14 cellular contexts compared by ENCODE assay signal in the genomic region with DNA sequence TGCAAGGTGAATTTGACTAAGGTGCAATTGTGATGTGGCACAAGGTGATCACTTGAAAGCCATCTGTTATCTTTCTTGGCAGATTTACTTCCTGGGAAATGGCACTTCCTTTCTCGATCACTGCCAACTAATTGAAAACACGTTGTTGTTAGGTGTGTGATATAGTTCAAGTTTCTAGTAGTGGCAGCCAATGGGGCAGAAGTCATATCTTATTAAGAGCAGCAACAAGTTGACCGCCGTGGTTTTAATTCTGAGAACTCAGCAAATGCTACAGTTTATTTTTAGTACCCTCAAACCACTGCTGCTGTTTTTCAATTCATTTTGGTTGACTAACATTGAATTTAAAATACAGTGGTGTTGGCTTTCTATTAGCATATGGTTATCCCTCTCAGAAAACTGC. TPM values are rescaled to one million over a fixed set of nuclear protein-coding genes. Genes with fewer than 3 reads are reported as not detected.
DNase-seq lines count a peak whose midpoint lies in the region; ATAC-seq and TF ChIP-seq lines count a peak whose summit lies in the region.
"Had no signal": no experiment of that assay in that cellular context is flagged by ENCODE, and none has a peak within 500 bp of the region (broad histone marks: within the 10 kb centered on the region; RNA-seq: fewer than 3 reads in every experiment).

No MANE protein-coding gene starts in this region.

- H2BK120ac ChIP-seq in trophoblast cell (ENCODE audit: insufficient read depth, low read length, poor library complexity): no peak overlapping the region

- H3K4me2 ChIP-seq in MM.1S (ENCODE audit: low read depth, low read length): peak overlapping the region; percentile 76
- peak overlapping the region; percentile 82 for H3K4me2 ChIP-seq in trophoblast cell (ENCODE audit: low read length)

- WGBS in trophoblast cell (ENCODE audit: extremely low coverage, insufficient coverage, insufficient read length): no CpG with 5 or more reads among the region's 4 CpGs

- peak overlapping the region; percentile 48; the same call in 1 of the 2 replicates for H3K9ac ChIP-seq in MM.1S (ENCODE audit: low read length)
- no peak overlapping the region for H3K9ac ChIP-seq in trophoblast cell (ENCODE audit: low read length)

- no peak overlapping the region for H3K18ac ChIP-seq in trophoblast cell (ENCODE audit: low read length)

- H3K23ac ChIP-seq in trophoblast cell (ENCODE audit: low read length): no peak overlapping the region

- H2AK5ac ChIP-seq in trophoblast cell (ENCODE audit: low read length): no peak overlapping the region

- no peaks in the 10 kb centered on the region for H3K36me3 ChIP-seq in MM.1S (replicated peaks; ENCODE audit: insufficient read depth, low read length)
- H3K36me3 ChIP-seq in trophoblast cell (ENCODE audit: control insufficient read depth in 1 of 2, insufficient read depth in 2 of 2, low read length in 2 of 2): no peaks in the 10 kb centered on the region
- no peaks in the 10 kb centered on the region for H3K36me3 ChIP-seq in SJCRH30

- TF ChIP-seq CTCF in MM.1S (IDR thresholded peaks at IDR 0.05; ENCODE audit: low read length): no peak

- H4K20me1 ChIP-seq in MM.1S (ENCODE audit: insufficient read depth, low read length): no peaks in the 10 kb centered on the region

- H3K4me3 ChIP-seq in MM.1S (ENCODE audit: low read length) (peak overlapping the region; percentile 86), trophoblast cell (ENCODE audit: low read depth, low read length) (no peak overlapping the region), SJCRH30 (no peak overlapping the region)

- H3K4me1 ChIP-seq in MM.1S (ENCODE audit: low read length) (peaks cover 16% of the 10 kb centered on the region), trophoblast cell (ENCODE audit: control insufficient read depth in 1 of 2, insufficient read depth in 2 of 2, low read length in 2 of 2) (peaks cover 7 to 23% of the 10 kb centered on the region in 2 experiments), SJCRH30 (no peaks in the 10 kb centered on the region)

- DNase-seq in NCI-H2029 treated with DMSO at 0.1 percent for 48 hours (lab: John Stamatoyannopoulos, UW) (peak; percentile 45), NCI-H2029 (lab: John Stamatoyannopoulos, UW) (no peak), MM.1S (peak; percentile 83), cerebellum (ENCODE audit: low spot score) (peak; percentile 42), trophoblast cell (no peak), SJCRH30 (no peak), COLO668 (lab: John Stamatoyannopoulos, UW; ENCODE audit: unreplicated experiment) (no peak)
- DNase-seq: ACHN, activated B cell treated with CpG ODN at 0.5 μM for 24 hours, amniotic stem cell, HCEC 1CT, NCI-H1105 had no signal

- H2AFZ ChIP-seq in MM.1S (ENCODE audit: low read length) (peak overlapping the region; percentile 31), trophoblast cell (ENCODE audit: insufficient read depth, low read length, poor library complexity) (no peak overlapping the region)

- H4K91ac ChIP-seq in trophoblast cell (ENCODE audit: low read depth, low read length): no peak overlapping the region

- H2BK12ac ChIP-seq in trophoblast cell (ENCODE audit: low read length): no peak overlapping the region

- no peaks in the 10 kb centered on the region for H3K9me2 ChIP-seq in MM.1S (replicated peaks; ENCODE audit: insufficient read depth, low read length)

- H3K27ac ChIP-seq in MM.1S (ENCODE audit: low read length): peak overlapping the region; percentile 61
- H3K27ac ChIP-seq in trophoblast cell (ENCODE audit: low read depth, low read length): no peak overlapping the region
- H3K27ac ChIP-seq in SJCRH30: no peak overlapping the region

- no peak for ATAC-seq in HG03571 (IDR thresholded peaks at IDR 0.05; ENCODE audit: unreplicated experiment)

- H3K9me3 ChIP-seq in MM.1S (replicated peaks; ENCODE audit: insufficient read depth, low read length): no peaks in the 10 kb centered on the region
- no peaks in the 10 kb centered on the region for H3K9me3 ChIP-seq in trophoblast cell (ENCODE audit: insufficient read depth, low read depth, low read length)
- H3K9me3 ChIP-seq in SJCRH30 (replicated peaks): no peaks in the 10 kb centered on the region

- H2BK5ac ChIP-seq in trophoblast cell (ENCODE audit: low read depth, low read length, poor library complexity): no peak overlapping the region

- peaks cover 26% of the 10 kb centered on the region for H3K79me1 ChIP-seq in trophoblast cell (ENCODE audit: low read length)

- no peak overlapping the region for H4K12ac ChIP-seq in trophoblast cell (ENCODE audit: low read depth, low read length)

- H3F3A ChIP-seq in MM.1S (ENCODE audit: insufficient read depth, low read length): peaks cover 19% of the 10 kb centered on the region

- H3K4ac ChIP-seq in trophoblast cell (ENCODE audit: low read depth, low read length): peak overlapping the region; percentile 85

- H3K79me2 ChIP-seq in MM.1S (ENCODE audit: low read length) (no peaks in the 10 kb centered on the region), trophoblast cell (ENCODE audit: control insufficient read depth, insufficient read depth, low read length, poor library complexity) (peaks cover 28% of the 10 kb centered on the region)

- no peak overlapping the region for H4K8ac ChIP-seq in trophoblast cell (ENCODE audit: low read depth, low read length)

- no peak overlapping the region for H3K14ac ChIP-seq in trophoblast cell (ENCODE audit: low read length)

- H3K27me3 ChIP-seq in MM.1S (replicated peaks; ENCODE audit: insufficient read depth, low read length): no peaks in the 10 kb centered on the region
- H3K27me3 ChIP-seq in trophoblast cell (ENCODE audit: insufficient read depth, low read length): no peaks in the 10 kb centered on the region
- H3K27me3 ChIP-seq in SJCRH30: peaks cover 4% of the 10 kb centered on the region; the same call in 1 of the 2 replicates

RNA-seq across cellular contexts. Expression of a gene that starts 1.6 kb away (rescaled TPM):
- total RNA-seq in cerebellum: 36.4 TPM
- polyA plus RNA-seq in trophoblast cell (2013): 39.1 and 39.9 TPM in 2 replicates
- total RNA-seq in SJCRH30 (2014; rRNA removed; shearing (Covaris generic)): 3.5 and 4.7 TPM in 2 replicates

RNA-seq across cellular contexts. Expression of a gene that starts 49.9 kb away (rescaled TPM):
- total RNA-seq in cerebellum: 7.8 TPM
- polyA plus RNA-seq in trophoblast cell (2013): 184 and 205 TPM in 2 replicates
- total RNA-seq in SJCRH30 (2014; rRNA removed; shearing (Covaris generic)): 7.1 and 8.3 TPM in 2 replicates
- total RNA-seq: activated B cell treated with CpG ODN at 0.5 μM for 24 hours, endothelial cell of umbilical vein had no signal

Comparison
In these comparisons a context has a peak if more than half of its experiments do, and no peak if none do; other contexts are left out.
1. DNase-seq: peak in NCI-H2029 treated with DMSO at 0.1 percent for 48 hours (single experiment), MM.1S (single experiment) and cerebellum (single experiment); none in NCI-H2029 (single experiment), trophoblast cell (0 of 2), SJCRH30 (0 of 2) and COLO668 (single experiment).